8 cellular contexts compared by ENCODE assay signal in genomic region chr3:119677641-119677934, GRCh38. TPM values are rescaled to one million over a fixed set of nuclear protein-coding genes. Genes with fewer than 3 reads are reported as not detected.
DNase-seq lines count a peak whose midpoint lies in the region; ATAC-seq and TF ChIP-seq lines count a peak whose summit lies in the region.

No MANE protein-coding gene starts in this region.

- in situ Hi-C loops in gastrocnemius medialis (cut with MboI; ENCODE audit: low sequenced_read_pairs in 4 of 4), result loop anchor here (25.0 kb wide), 3 partner anchors 165 to 410 kb away; partner anchors contain the start of genes ARHGAP31 (in 3 of the 4) and GSK3B (in 1 of the 4)

- H3K36me3 ChIP-seq in SJSA1, result peaks cover 12% of the 10 kb centered on the region; the same call in 1 of the 2 replicates
- H3K36me3 ChIP-seq in gastrocnemius medialis, result peaks cover 0 to 26% of the 10 kb centered on the region in 2 donors

- peaks cover 8% of the 10 kb centered on the region for H3K4me1 ChIP-seq in SJSA1 (replicated peaks)
- H3K4me1 ChIP-seq in gastrocnemius medialis, result peaks cover 19% of the 10 kb centered on the region in 2 donors

- DNase-seq in SJSA1 (ENCODE audit: low read depth in 1 of 2, low spot score in 2 of 2), result no peak
- no peak for DNase-seq in fibroblast of mammary gland (ENCODE audit: low read depth)
- no peak for DNase-seq in gastrocnemius medialis
- no peak for DNase-seq in stimulated activated CD8-positive, alpha-beta memory T cell treated with anti-CD3 and anti-CD28 coated beads, Interleukin-4, amount 100 ng/mL, for 48 hours
- no peak for DNase-seq in NCI-H2196 (lab: John Stamatoyannopoulos, UW; ENCODE audit: unreplicated experiment)
- DNase-seq in SW 1271 (lab: John Stamatoyannopoulos, UW), result no peak

- TF ChIP-seq CTCF in fibroblast of mammary gland (conservative IDR thresholded peaks at IDR 0.05; ENCODE audit: control insufficient read depth, insufficient read depth, low read depth, low read length) (no peak), gastrocnemius medialis (IDR thresholded peaks at IDR 0.05 in 4 of 5, conservative IDR thresholded peaks at IDR 0.05 in 1 of 5) (no peak)

- TF ChIP-seq POLR2A in gastrocnemius medialis (IDR thresholded peaks at IDR 0.05), result no peak

- intact Hi-C loops in gastrocnemius medialis (cut with DNase I; ENCODE audit: low total_unique reads), result loop anchor here (1.0 to 5.0 kb wide), 6 partner anchors 25 to 418 kb away; partner anchors contain the start of genes ADPRH, CFAP91, PLA1A and TIMMDC1

- no peaks in the 10 kb centered on the region for H3K27me3 ChIP-seq in SJSA1 (replicated peaks)
- no peaks in the 10 kb centered on the region for H3K27me3 ChIP-seq in gastrocnemius medialis

- H3K27ac ChIP-seq in SJSA1, result no peak overlapping the region
- H3K27ac ChIP-seq in gastrocnemius medialis, result peak overlapping the region; percentile 89 to 97 (median 96)

- ATAC-seq in GM19043 (IDR thresholded peaks at IDR 0.05; ENCODE audit: low read depth, unreplicated experiment), result peak; percentile 1
- ATAC-seq in gastrocnemius medialis, result no peak
- ATAC-seq in HG03039 (IDR thresholded peaks at IDR 0.05; ENCODE audit: unreplicated experiment), result no peak

- H3K4me3 ChIP-seq in SJSA1, result peak overlapping the region; percentile 57
- H3K4me3 ChIP-seq in fibroblast of mammary gland (ENCODE audit: control insufficient read depth, low read depth, low read length), result peak overlapping the region; percentile 65
- peak overlapping the region; percentile 72 to 86 (median 78) for H3K4me3 ChIP-seq in gastrocnemius medialis

- H3K9me3 ChIP-seq in SJSA1 (replicated peaks), result no peaks in the 10 kb centered on the region
- H3K9me3 ChIP-seq in gastrocnemius medialis, result no peaks in the 10 kb centered on the region

RNA-seq across cellular contexts. Expression of gene COX17, which starts 0.4 kb away (rescaled TPM):
- total RNA-seq in SJSA1 (2014; rRNA removed; shearing (Covaris generic)), result 36.0 and 73.6 TPM in 2 replicates
- total RNA-seq in gastrocnemius medialis, result 100 to 1,000 TPM in 1 of 4 donors, 10 to 100 TPM in 3; 63.4 to 146 (median 87.5) TPM

RNA-seq across cellular contexts. Expression of gene POPDC2, which starts 17.2 kb away (rescaled TPM):
- 0.97 TPM in 1 of 2 replicates, not detected in the other for total RNA-seq in SJSA1 (2014; rRNA removed; shearing (Covaris generic))
- total RNA-seq in gastrocnemius medialis, result 10 to 100 TPM in 3 of 4 donors, 1 to 10 TPM in 1; 7.8 to 38.9 (median 30.3) TPM

RNA-seq across cellular contexts. Expression of gene CFAP91, which starts 25.2 kb away (rescaled TPM):
- total RNA-seq in SJSA1 (2014; rRNA removed; shearing (Covaris generic)), result 0.18 and 0.34 TPM in 2 replicates
- under 1 TPM in 3 of 4 donors, not detected in 1; 0.11 to 0.36 (median 0.20) TPM for total RNA-seq in gastrocnemius medialis
